Comparison of ENCODE assay signal across 9 cellular contexts in the genomic region with DNA sequence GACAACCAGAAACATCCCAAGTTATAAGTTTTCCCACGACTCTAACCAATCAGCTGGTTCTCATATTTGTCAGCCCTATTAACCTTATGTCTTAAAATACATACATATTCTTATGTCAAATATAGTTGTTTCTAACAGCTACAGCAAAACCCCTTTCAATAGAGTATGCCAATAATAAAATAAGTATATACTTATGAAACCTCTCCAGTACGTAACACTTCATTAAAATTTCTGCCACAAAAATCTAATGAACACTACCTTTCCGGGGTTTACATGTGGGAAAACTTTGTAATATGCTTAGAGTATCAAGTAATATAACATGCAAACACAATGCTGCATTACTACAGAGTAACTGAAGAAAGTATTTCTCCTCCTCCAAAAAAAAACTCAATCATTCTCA. TPM values are rescaled to one million over a fixed set of nuclear protein-coding genes. Genes with fewer than 3 reads are reported as not detected.
DNase-seq lines count a peak whose midpoint lies in the region; ATAC-seq, FAIRE-seq and TF ChIP-seq lines count a peak whose summit lies in the region.
"Had no signal": no experiment of that assay in that cellular context is flagged by ENCODE, and none has a peak within 500 bp of the region (broad histone marks: within the 10 kb centered on the region; RNA-seq: fewer than 3 reads in every experiment).

No MANE protein-coding gene starts in this region.

- FAIRE-seq in H1 (lab: Jason Lieb, UNC): no peak

- no peaks in the 10 kb centered on the region for H3K9me3 ChIP-seq in BE2C
- no peaks in the 10 kb centered on the region for H3K9me3 ChIP-seq in MG63
- H3K9me3 ChIP-seq in H1 (ENCODE audit: insufficient read depth in 2 of 2, low read depth in 1 of 2, low read length in 1 of 2): no peaks in the 10 kb centered on the region

- no peak overlapping the region for H2AK5ac ChIP-seq in H1 (ENCODE audit: low read depth, low read length)

- peak overlapping the region; percentile 98 for H3K4me3 Mint-ChIP-seq in neural crest cell

- DNase-seq in BE2C: no peak
- no peak for DNase-seq in MG63
- no peak for DNase-seq in H1 (ENCODE audit: low read depth in 1 of 2, low spot score in 2 of 2)
- no peak for DNase-seq in neural crest cell (ENCODE audit: low read depth, low spot score)
- no peak for DNase-seq in NCI-H226
- DNase-seq in cortex of kidney (lab: John Stamatoyannopoulos, UW): no peak
- no peak for DNase-seq in hypothalamus (lab: John Stamatoyannopoulos, UW)
- DNase-seq: NCI-H774 had no signal

- no peak for TF ChIP-seq RAD21 in H1 (IDR thresholded peaks at IDR 0.05 in 1 of 2, conservative IDR thresholded peaks at IDR 0.05 in 1 of 2; ENCODE audit: low read depth in 2 of 2, low read length in 2 of 2)

- POLR2A ChIA-PET in H1 (lab: Charles Lee; ENCODE audit: partially characterized antibody): interaction anchor here (0.6 to 3.7 kb wide), 7 partner anchors 9 to 452 kb away, joined by 3 to 31 read pairs (median 5); no protein-coding TSS in a partner anchor

- H3K27me3 Mint-ChIP-seq in neural crest cell (ENCODE audit: low read depth): peaks cover 2% of the 10 kb centered on the region

- no peaks in the 10 kb centered on the region for H3K9me3 Mint-ChIP-seq in neural crest cell

- no peak overlapping the region for H2BK5ac ChIP-seq in H1 (ENCODE audit: low read depth, low read length)

- peaks cover 43 to 66% of the 10 kb centered on the region in 2 experiments for H3K79me2 ChIP-seq in H1 (ENCODE audit: control insufficient read depth in 1 of 2, insufficient read depth in 2 of 2, low read length in 2 of 2)

- H3K4me3 ChIP-seq in BE2C (ENCODE audit: low read depth, low read length): peak overlapping the region; percentile 91
- H3K4me3 ChIP-seq in MG63: peak overlapping the region; percentile 74
- H3K4me3 ChIP-seq in H1 (ENCODE audit: extremely low read depth in 1 of 4, insufficient read depth in 2 of 4, low read depth in 3 of 4, low read length in 4 of 4): peak overlapping the region; percentile 92 to 97 (median 96); a peak in 7 of 8 replicates

- no peak overlapping the region for H3K23ac ChIP-seq in H1 (ENCODE audit: insufficient read length)

- H3K79me1 ChIP-seq in H1 (ENCODE audit: low read depth, low read length): no peaks in the 10 kb centered on the region; the same call in 1 of the 2 replicates

- H3K27me3 ChIP-seq in BE2C: no peaks in the 10 kb centered on the region
- H3K27me3 ChIP-seq in MG63: no peaks in the 10 kb centered on the region
- H3K27me3 ChIP-seq in H1 (replicated peaks in 1 of 4; ENCODE audit: control insufficient read depth in 3 of 4, extremely low read depth in 1 of 4, insufficient read depth in 3 of 4, low read length in 3 of 4): no peaks in the 10 kb centered on the region

- H2BK15ac ChIP-seq in H1 (ENCODE audit: low read length): no peak overlapping the region

- H3K18ac ChIP-seq in H1 (ENCODE audit: extremely low read depth, low read length): no peak overlapping the region

- ATAC-seq in HG02852 (IDR thresholded peaks at IDR 0.05; ENCODE audit: unreplicated experiment): no peak

- peaks cover 45% of the 10 kb centered on the region for H3K4me1 Mint-ChIP-seq in neural crest cell

- peak overlapping the region; percentile 97 for H3K4me2 ChIP-seq in H1 (ENCODE audit: insufficient read depth in 1 of 2, low read depth in 2 of 2, low read length in 2 of 2)

- H3K23me2 ChIP-seq in H1 (ENCODE audit: low read depth, low read length): peaks cover 10% of the 10 kb centered on the region; the same call in 1 of the 2 replicates

- H3K27ac ChIP-seq in H1 (ENCODE audit: low read depth, low read length): no peak overlapping the region

- TF ChIP-seq EP300 in H1 (IDR thresholded peaks at IDR 0.05; ENCODE audit: borderline replicate concordance in 1 of 2, low read depth in 2 of 2, low read length in 2 of 2): no peak

- H3K9ac ChIP-seq in H1 (replicated peaks in 1 of 4; ENCODE audit: extremely low read depth in 1 of 4, low read depth in 3 of 4, low read length in 3 of 4): no peak overlapping the region; a peak in 1 of 7 replicates

- no peak overlapping the region for H3K4ac ChIP-seq in H1 (replicated peaks; ENCODE audit: insufficient read length, low read depth, low read length)

- WGBS in H1 (ENCODE audit: extremely low coverage in 1 of 2, insufficient coverage in 1 of 2, insufficient read length in 1 of 2, insufficient replicate concordance in 2 of 2, low coverage in 1 of 2, low lambda C conversion rate in 2 of 2, missing lambda C conversion rate in 1 of 2), 2 experiments: 73% methylated on average over 3 of the region's 3 CpGs; no CpG with 5 or more reads in 1 of the 2 experiments

- H3K56ac ChIP-seq in H1 (replicated peaks; ENCODE audit: insufficient read length, low read depth, low read length): no peak overlapping the region

- TF ChIP-seq CTCF in BE2C (IDR thresholded peaks at IDR 0.05; ENCODE audit: low read depth, low read length): no peak
- no peak for TF ChIP-seq CTCF in H1 (IDR thresholded peaks at IDR 0.05; ENCODE audit: control extremely low read depth in 1 of 3, insufficient read depth in 1 of 3, low read depth in 1 of 3, low read length in 3 of 3)
- TF ChIP-seq CTCF in neural crest cell (conservative IDR thresholded peaks at IDR 0.05): no peak

- no peak overlapping the region for H4K5ac ChIP-seq in H1 (ENCODE audit: insufficient read length, low read depth, low read length)

- H3K36me3 Mint-ChIP-seq in neural crest cell (ENCODE audit: low read depth): peaks cover 11% of the 10 kb centered on the region

- H2BK12ac ChIP-seq in H1 (ENCODE audit: low read depth, low read length): no peak overlapping the region

- H3K36me3 ChIP-seq in BE2C: no peaks in the 10 kb centered on the region
- no peaks in the 10 kb centered on the region for H3K36me3 ChIP-seq in MG63
- H3K36me3 ChIP-seq in H1 (ENCODE audit: control insufficient read depth in 2 of 4, insufficient read depth in 4 of 4, low read length in 3 of 4): no peaks in the 10 kb centered on the region

- no peak overlapping the region for H2BK120ac ChIP-seq in H1 (replicated peaks; ENCODE audit: low read depth, low read length)

- peaks cover 3% of the 10 kb centered on the region for H3K4me1 ChIP-seq in BE2C
- H3K4me1 ChIP-seq in H1 (replicated peaks in 1 of 4; ENCODE audit: control insufficient read depth in 3 of 4, insufficient read depth in 4 of 4, low read length in 3 of 4): peaks cover 0 to 5% (median 1%) of the 10 kb centered on the region in 4 experiments; a peak in 4 of 7 replicates

- no peak overlapping the region for H3K14ac ChIP-seq in H1 (ENCODE audit: insufficient read length)

- H4K20me1 ChIP-seq in H1 (replicated peaks in 1 of 2; ENCODE audit: control insufficient read depth in 1 of 2, insufficient read depth in 2 of 2, low read length in 2 of 2): peaks cover 9 to 12% of the 10 kb centered on the region in 2 experiments

- no peak overlapping the region for H4K91ac ChIP-seq in H1 (replicated peaks; ENCODE audit: insufficient read length, low read length)

- no peak for TF ChIP-seq POLR2A in H1 (IDR thresholded peaks at IDR 0.05; ENCODE audit: control extremely low read depth in 1 of 2, low read depth in 2 of 2, low read length in 2 of 2)

- no peak overlapping the region for H3K27ac Mint-ChIP-seq in neural crest cell (ENCODE audit: unreplicated experiment)

- no peak overlapping the region for H2BK20ac ChIP-seq in H1 (ENCODE audit: low read length)

- no peak overlapping the region for H4K8ac ChIP-seq in H1 (ENCODE audit: extremely low read depth, insufficient read depth, low read length)

- CTCF ChIA-PET in H1 (lab: Charles Lee; ENCODE audit: partially characterized antibody): interaction anchor here (1.0 to 1.7 kb wide), 4 partner anchors 11 to 83 kb away, joined by 3 to 6 read pairs (median 4); no protein-coding TSS in a partner anchor

- no peak overlapping the region for H2AFZ ChIP-seq in H1 (ENCODE audit: low read length)

TF ChIP-seq in H1, 55 proteins besides CTCF, POLR2A, EP300 and RAD21:
- TF ChIP-seq MAFK (IDR thresholded peaks at IDR 0.05; ENCODE audit: low read depth, low read length) (no peak), FOSL1 (IDR thresholded peaks at IDR 0.05; ENCODE audit: insufficient read depth, low read depth, low read length) (no peak), JUND (IDR thresholded peaks at IDR 0.05; ENCODE audit: low read length) (no peak), CHD1 (IDR thresholded peaks at IDR 0.05; ENCODE audit: low read depth, low read length) (no peak), NRF1 (IDR thresholded peaks at IDR 0.05; ENCODE audit: low read depth, low read length) (no peak), TCF12 (IDR thresholded peaks at IDR 0.05; ENCODE audit: low read depth, low read length) (no peak), SUZ12 (IDR thresholded peaks at IDR 0.05; ENCODE audit: low read length) (no peak)

RNA-seq across cellular contexts. Expression of gene LRP6, which starts 1.8 kb away (rescaled TPM):
- polyA plus RNA-seq in BE2C (2012; ENCODE audit: insufficient read depth, insufficient read length, low read depth): 20.1 TPM
- total RNA-seq in MG63 (2014; rRNA removed; shearing (Covaris generic); ENCODE audit: low replicate concordance): 7.9 and 10.2 TPM in 2 replicates
- total RNA-seq in H1 (2021; fragmentation: NEBNext Ultra II Directional; extraction: Animal tissue kit (Norgen Biotek cat#: 25700)): 73.2 and 74.0 TPM in 2 replicates
- polyA plus RNA-seq in H1 (2011; rRNA removed): 53.6 and 58.1 TPM in 2 replicates
- polyA plus RNA-seq in H1 (2011; cell fraction: cytosol; rRNA removed): 41.0 TPM
- polyA plus RNA-seq in H1 (2011; cell fraction: nucleus; rRNA removed): 90.8 TPM
- polyA plus RNA-seq in H1 (2012, experiment 1 of 2): 29.7 to 43.9 TPM (median 37.3 TPM) in 4 replicates
- polyA plus RNA-seq in H1 (2012, experiment 2 of 2): 1.2 TPM
- polyA plus RNA-seq in H1 (2013, experiment 1 of 2): 38.9 TPM
- 39.7 TPM for polyA plus RNA-seq in H1 (2013, experiment 2 of 2)
- polyA minus RNA-seq in H1 (2011; rRNA and poly(A)+ RNA removed): 307 and 385 TPM in 2 replicates
- polyA minus RNA-seq in H1 (2011; cell fraction: cytosol; rRNA and poly(A)+ RNA removed): 116 TPM
- 226 TPM for polyA minus RNA-seq in H1 (2011; cell fraction: nucleus; rRNA and poly(A)+ RNA removed)
- 56.2 and 60.3 TPM in 2 replicates for total RNA-seq in neural crest cell
